ENCODE assay signal across 8 cellular contexts in genomic region chr17:32066863-32067642, GRCh38. TPM values are rescaled to one million over a fixed set of nuclear protein-coding genes. Genes with fewer than 3 reads are reported as not detected.
A peak's percentile ranks its signal among the peaks of the same experiment; 100 is the strongest.
DNase-seq lines count a peak whose midpoint lies in the region; ATAC-seq and TF ChIP-seq lines count a peak whose summit lies in the region.
"Not testable (repeated sequence)": the region's sequence is repeated elsewhere in the genome, so short reads cannot be mapped to it uniquely, and the experiment has no call there.

No MANE protein-coding gene starts in this region.

- not testable (repeated sequence) for H3K36me3 ChIP-seq in liver (ENCODE audit: control insufficient read depth in 4 of 4, insufficient read depth in 3 of 4, low read depth in 1 of 4, low read length in 3 of 4); transverse colon

- TF ChIP-seq POLR2A in transverse colon (IDR thresholded peaks at IDR 0.05) = not testable (repeated sequence)

- not testable (repeated sequence) for H3K4me1 Mint-ChIP-seq in activated T-helper 1 cell treated with anti-CD3 and anti-CD28 coated beads, Interleukin-12 subunit alpha, Interleukin-12 subunit beta, Interleukin-2, Interleukin-4 antibody, amounts not matched to agents 30 ng/mL and 10 ng/mL and 1 ng/mL, durations not matched to agents 14 hours and 24 hours and 36 hours (ENCODE audit: low read depth)

- TF ChIP-seq RAD21 in liver (IDR thresholded peaks at IDR 0.05) = peak; percentile 46 to 54

- H3K9me3 ChIP-seq in liver (ENCODE audit: control insufficient read depth in 4 of 4, low read length in 3 of 4); transverse colon: not testable (repeated sequence)

- DNase-seq in GM13977 (ENCODE audit: low spot score) = not testable (repeated sequence)
- DNase-seq in T-helper 22 cell (ENCODE audit: low read depth) (peak; percentile 51), dorsolateral prefrontal cortex (peak in 3 of 10 donors; percentile 34 to 52 (median 42)), transverse colon (peak; percentile 63)
- DNase-seq in activated T-helper 1 cell treated with anti-CD3 and anti-CD28 coated beads, Interleukin-12 subunit alpha, Interleukin-12 subunit beta, Interleukin-2, Interleukin-4 antibody, amounts not matched to agents 30 ng/mL and 10 ng/mL and 1 ng/mL, durations not matched to agents 14 hours and 24 hours and 36 hours (ENCODE audit: low spot score) = peak; percentile 56
- DNase-seq in stimulated activated CD4-positive, alpha-beta T cell treated with anti-CD3 and anti-CD28 coated beads, Interleukin-12 subunit alpha, Interleukin-12 subunit beta, amount 100 ng/mL, for 48 hours (ENCODE audit: low read depth in 2 of 3, low spot score in 1 of 3) = peak; percentile 30 to 57 (median 33)

- peak; percentile 64 for ATAC-seq in HG03460 (IDR thresholded peaks at IDR 0.05; ENCODE audit: unreplicated experiment)

- H3K36me3 Mint-ChIP-seq in activated T-helper 1 cell treated with anti-CD3 and anti-CD28 coated beads, Interleukin-12 subunit alpha, Interleukin-12 subunit beta, Interleukin-2, Interleukin-4 antibody, amounts not matched to agents 30 ng/mL and 10 ng/mL and 1 ng/mL, durations not matched to agents 14 hours and 24 hours and 36 hours (ENCODE audit: low read depth) = not testable (repeated sequence)

- intact Hi-C loops in activated T-helper 1 cell treated with anti-CD3 and anti-CD28 coated beads, Interleukin-12 subunit alpha, Interleukin-12 subunit beta, Interleukin-2, Interleukin-4 antibody, amounts not matched to agents 30 ng/mL and 10 ng/mL and 1 ng/mL, durations not matched to agents 14 hours and 24 hours and 36 hours (cut with micrococcal nuclease); dorsolateral prefrontal cortex (cut with DNase I): not testable (repeated sequence)
- intact Hi-C loops in transverse colon (cut with DNase I; ENCODE audit: low total_unique reads) = loop anchor here (5.0 kb wide), 1 partner anchor 75 kb away; the partner anchor contains the start of gene RHOT1

- TF ChIP-seq EP300 in transverse colon (IDR thresholded peaks at IDR 0.05; ENCODE audit: low read depth) = not testable (repeated sequence)

- H3K4me3 Mint-ChIP-seq in activated T-helper 1 cell treated with anti-CD3 and anti-CD28 coated beads, Interleukin-12 subunit alpha, Interleukin-12 subunit beta, Interleukin-2, Interleukin-4 antibody, amounts not matched to agents 30 ng/mL and 10 ng/mL and 1 ng/mL, durations not matched to agents 14 hours and 24 hours and 36 hours = peak overlapping the region; percentile 53

- H3K27ac Mint-ChIP-seq in activated T-helper 1 cell treated with anti-CD3 and anti-CD28 coated beads, Interleukin-12 subunit alpha, Interleukin-12 subunit beta, Interleukin-2, Interleukin-4 antibody, amounts not matched to agents 30 ng/mL and 10 ng/mL and 1 ng/mL, durations not matched to agents 14 hours and 24 hours and 36 hours = peak overlapping the region; percentile 48

- H3K27me3 Mint-ChIP-seq in activated T-helper 1 cell treated with anti-CD3 and anti-CD28 coated beads, Interleukin-12 subunit alpha, Interleukin-12 subunit beta, Interleukin-2, Interleukin-4 antibody, amounts not matched to agents 30 ng/mL and 10 ng/mL and 1 ng/mL, durations not matched to agents 14 hours and 24 hours and 36 hours (ENCODE audit: insufficient read depth) = not testable (repeated sequence)

- not testable (repeated sequence) for H3K27me3 ChIP-seq in dorsolateral prefrontal cortex; liver (ENCODE audit: control insufficient read depth in 4 of 4, insufficient read depth in 4 of 4, low read length in 3 of 4); transverse colon

- in situ Hi-C loops in GM13977 (cut with MboI; ENCODE audit: low pct_unique_long_range_greater_than_20kb, low sequenced_read_pairs, unreplicated experiment); transverse colon (cut with MboI; ENCODE audit: low pct_ligation_motif_present in 1 of 4, low pct_unique_long_range_greater_than_20kb in 1 of 4, low sequenced_read_pairs in 3 of 4): not testable (repeated sequence)

- TF ChIP-seq CTCF in GM13977 (IDR thresholded peaks at IDR 0.05; ENCODE audit: extremely low read depth, insufficient read depth, missing control alignments) (peak; percentile 16), dorsolateral prefrontal cortex (IDR thresholded peaks at IDR 0.05 in 54 of 56, conservative IDR thresholded peaks at IDR 0.05 in 2 of 56; ENCODE audit: low read depth in 1 of 56, partially characterized antibody in 56 of 56) (peak in 40 of 56 donors; percentile 9 to 54 (median 38)), liver (IDR thresholded peaks at IDR 0.05; ENCODE audit: low read depth, low read length, missing input control) (peak; percentile 23), transverse colon (IDR thresholded peaks at IDR 0.05) (peak; percentile 10 to 57 (median 50))

- not testable (repeated sequence) for H3K9me3 Mint-ChIP-seq in activated T-helper 1 cell treated with anti-CD3 and anti-CD28 coated beads, Interleukin-12 subunit alpha, Interleukin-12 subunit beta, Interleukin-2, Interleukin-4 antibody, amounts not matched to agents 30 ng/mL and 10 ng/mL and 1 ng/mL, durations not matched to agents 14 hours and 24 hours and 36 hours

- H3K4me1 ChIP-seq in liver (ENCODE audit: control insufficient read depth in 4 of 4, insufficient read depth in 4 of 4, low read length in 3 of 4); transverse colon: not testable (repeated sequence)

- H3K9ac ChIP-seq in liver (ENCODE audit: low read depth in 1 of 2, low read length in 2 of 2) = not testable (repeated sequence)

- 34% methylated on average over 25 of the region's 25 CpGs for WGBS in liver
- WGBS in transverse colon (ENCODE audit: low coverage in 1 of 2), 2 donors = 57 to 71% methylated on average over 7 to 13 of the region's 25 CpGs

- not testable (repeated sequence) for H3K27ac ChIP-seq in dorsolateral prefrontal cortex; liver (ENCODE audit: low read depth in 1 of 2, low read length in 2 of 2)
- H3K27ac ChIP-seq in transverse colon = peak overlapping the region in 1 of 4 donors; percentile 47

- H3K4me3 ChIP-seq in dorsolateral prefrontal cortex = peak overlapping the region in 5 of 59 donors; percentile 31 to 41 (median 37)
- not testable (repeated sequence) for H3K4me3 ChIP-seq in liver (ENCODE audit: low read depth in 1 of 3, low read length in 3 of 3)
- peak overlapping the region in 1 of 4 donors; percentile 38 for H3K4me3 ChIP-seq in transverse colon

RNA-seq across cellular contexts. Expression of gene LRRC37B, which starts 59.9 kb away (rescaled TPM):
- total RNA-seq in activated T-helper 1 cell treated with anti-CD3 and anti-CD28 coated beads, Interleukin-12 subunit alpha, Interleukin-12 subunit beta, Interleukin-2, Interleukin-4 antibody, amounts not matched to agents 30 ng/mL and 10 ng/mL and 1 ng/mL, durations not matched to agents 14 hours and 24 hours and 36 hours = 16.7 and 22.7 TPM in 2 replicates
- total RNA-seq in dorsolateral prefrontal cortex = 10 to 100 TPM; 35.2 to 99.1 (median 63.5) TPM
- 1 to 10 TPM; 5.9 TPM for total RNA-seq in liver
- 1 to 10 TPM; 1.5 to 3.1 TPM for polyA plus RNA-seq in liver
- 10 to 100 TPM; 21.0 to 34.0 (median 24.7) TPM for total RNA-seq in transverse colon
